ENCODE assay signal across 13 cellular contexts in the genomic region with DNA sequence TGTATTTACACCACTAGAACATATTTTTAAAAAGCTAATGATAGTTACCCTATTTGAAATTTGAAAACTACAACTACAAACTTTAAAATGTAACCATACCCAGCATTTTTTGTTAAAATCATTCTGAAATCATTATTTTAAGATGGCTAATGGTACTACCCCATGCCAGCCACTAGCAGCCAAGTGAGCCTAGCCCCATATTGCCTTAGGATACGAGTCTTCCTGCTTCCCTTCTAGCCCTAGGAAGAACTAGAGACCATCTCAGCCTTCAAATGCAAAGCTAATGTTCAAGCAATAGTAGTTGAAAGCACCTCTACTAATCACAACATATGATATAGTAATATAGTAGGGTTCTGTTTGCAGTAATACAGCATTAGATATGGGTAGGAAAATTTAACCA. TPM values are rescaled to one million over a fixed set of nuclear protein-coding genes. Genes with fewer than 3 reads are reported as not detected.
DNase-seq lines count a peak whose midpoint lies in the region; ATAC-seq and TF ChIP-seq lines count a peak whose summit lies in the region.
"Had no signal": no experiment of that assay in that cellular context is flagged by ENCODE, and none has a peak within 500 bp of the region (broad histone marks: within the 10 kb centered on the region; RNA-seq: fewer than 3 reads in every experiment).

No MANE protein-coding gene starts in this region.

- H3K27me3 ChIP-seq in HCT116 (ENCODE audit: insufficient read depth, low read length) (no peaks in the 10 kb centered on the region), endodermal cell (ENCODE audit: control insufficient read depth, insufficient read depth, low read length, poor library complexity, severe bottlenecking) (no peaks in the 10 kb centered on the region), neural cell (ENCODE audit: insufficient read depth, low read depth, low read length) (no peaks in the 10 kb centered on the region), prostate gland (replicated peaks; ENCODE audit: insufficient read depth) (no peaks in the 10 kb centered on the region)

- intact Hi-C loops in HCT116 (cut with micrococcal nuclease) (loop anchor here (10.0 kb wide), 1 partner anchor 1093 kb away; no protein-coding TSS in a partner anchor), prostate gland (cut with DNase I) (no loop called here)

- H3K27ac ChIP-seq in HCT116 (ENCODE audit: low read depth, low read length) (no peak overlapping the region), endodermal cell (ENCODE audit: low read depth, low read length) (no peak overlapping the region), neural cell (ENCODE audit: low read length) (peak overlapping the region; percentile 55), prostate gland (no peak overlapping the region)
- H3K27ac ChIP-seq: GM23248 had no signal

- H3K9me3 ChIP-seq in HCT116 (ENCODE audit: control insufficient read depth in 1 of 2, insufficient read depth in 1 of 2, low read depth in 1 of 2, low read length in 2 of 2) (no peaks in the 10 kb centered on the region), endodermal cell (ENCODE audit: control insufficient read depth, low read length) (no peaks in the 10 kb centered on the region), neural cell (ENCODE audit: low read length) (no peaks in the 10 kb centered on the region), prostate gland (no peaks in the 10 kb centered on the region)
- H3K9me3 ChIP-seq: HAP-1 had no signal

- H2AFZ ChIP-seq in HCT116 (ENCODE audit: low read depth, low read length, poor library complexity, severe bottlenecking), result peak overlapping the region; percentile 31
- no peak overlapping the region for H2AFZ ChIP-seq in neural cell (ENCODE audit: low read depth, low read length)
- H2AFZ ChIP-seq: GM23248 had no signal

- POLR2A ChIA-PET in HCT116 (lab: Charles Lee), result no interaction called here

- H4K20me1 ChIP-seq in HCT116 (ENCODE audit: insufficient read depth) (no peaks in the 10 kb centered on the region), neural cell (ENCODE audit: insufficient read depth) (no peaks in the 10 kb centered on the region)

- H3K4me1 Mint-ChIP-seq in endodermal cell, result peaks cover 26% of the 10 kb centered on the region
- H3K4me1 Mint-ChIP-seq in effector memory CD8-positive, alpha-beta T cell (ENCODE audit: low read depth in 2 of 2), result no peaks in the 10 kb centered on the region
- H3K4me1 Mint-ChIP-seq: CD4-positive, alpha-beta memory T cell had no signal

- ATAC-seq in HCT116 (no peak), HG03571 (IDR thresholded peaks at IDR 0.05; ENCODE audit: unreplicated experiment) (no peak)
- ATAC-seq in effector memory CD8-positive, alpha-beta T cell (replicated peaks), result no peak

- TF ChIP-seq EP300 in neural cell (conservative IDR thresholded peaks at IDR 0.05; ENCODE audit: poor library complexity, severe bottlenecking), result no peak

- H3K4me2 ChIP-seq in HCT116 (ENCODE audit: low read length), result no peak overlapping the region
- no peak overlapping the region for H3K4me2 ChIP-seq in neural cell (ENCODE audit: low read length)

- H3K9me2 ChIP-seq in HCT116 (ENCODE audit: insufficient read depth) (no peaks in the 10 kb centered on the region), neural cell (ENCODE audit: insufficient read depth, low read length) (no peaks in the 10 kb centered on the region)

- 87% methylated on average over 1 of the region's 1 CpG; no CpG with 5 or more reads in 1 of the 2 experiments for WGBS in endodermal cell (ENCODE audit: insufficient coverage in 1 of 2, insufficient read length in 1 of 2), 2 experiments
- WGBS in prostate gland, result 100% methylated on average over 1 of the region's 1 CpG

- no peak for DNase-seq in HCT116 (ENCODE audit: low read depth, low spot score)
- DNase-seq in endodermal cell, result no peak
- DNase-seq in effector memory CD8-positive, alpha-beta T cell, result no peak
- no peak for DNase-seq in prostate gland (ENCODE audit: low spot score)
- DNase-seq: C1 segment of cervical spinal cord; Calu3; CD4-positive, alpha-beta memory T cell; COR-L47; DND-41; GM23248 had no signal

- no peaks in the 10 kb centered on the region for H3F3A ChIP-seq in neural cell (ENCODE audit: insufficient read depth, low read length, poor library complexity, severe bottlenecking)

- BruUV-seq in HCT116 (replicated peaks; lab: Mats Ljungman, UMichigan), result no TSS peak

- no peaks in the 10 kb centered on the region for H3K27me3 Mint-ChIP-seq in endodermal cell (ENCODE audit: insufficient read depth)
- peaks cover 0 to 16% of the 10 kb centered on the region in 2 donors for H3K27me3 Mint-ChIP-seq in effector memory CD8-positive, alpha-beta T cell

- CTCF ChIA-PET in HCT116 (lab: Charles Lee), result no interaction called here

- H3K9ac ChIP-seq in HCT116 (ENCODE audit: low read length) (no peak overlapping the region), endodermal cell (ENCODE audit: extremely low read depth, low read length, poor library complexity, severe bottlenecking) (no peak overlapping the region), neural cell (ENCODE audit: low read length) (no peak overlapping the region)
- H3K9ac ChIP-seq: GM23248 had no signal

- RAD21 ChIA-PET in HCT116 (lab: Charles Lee; ENCODE audit: low non-redundant PET in 1 of 2, low total read pairs in 2 of 2, uncharacterized antibody in 2 of 2, unreplicated experiment in 2 of 2), result no interaction called here

- TF ChIP-seq CTCF in HCT116 (IDR thresholded peaks at IDR 0.05 in 2 of 3, conservative IDR thresholded peaks at IDR 0.05 in 1 of 3; ENCODE audit: borderline replicate concordance in 1 of 3, insufficient read depth in 1 of 3, low read depth in 2 of 3, low read length in 2 of 3), result no peak
- peak; percentile 52 for TF ChIP-seq CTCF in endodermal cell (conservative IDR thresholded peaks at IDR 0.05)
- TF ChIP-seq CTCF in neural cell (IDR thresholded peaks at IDR 0.05; ENCODE audit: poor library complexity, severe bottlenecking), result no peak
- no peak for TF ChIP-seq CTCF in prostate gland (IDR thresholded peaks at IDR 0.05)

- no peak overlapping the region for H3K4me3 ChIP-seq in HCT116 (replicated peaks in 1 of 2; ENCODE audit: low read depth in 1 of 2, low read length in 2 of 2)
- no peak overlapping the region for H3K4me3 ChIP-seq in endodermal cell (ENCODE audit: low read length)
- no peak overlapping the region for H3K4me3 ChIP-seq in neural cell (ENCODE audit: low read length)
- H3K4me3 ChIP-seq in prostate gland, result no peak overlapping the region
- H3K4me3 ChIP-seq: GM23248, HAP-1 had no signal

- H3K4me3 Mint-ChIP-seq in endodermal cell, result no peak overlapping the region
- H3K4me3 Mint-ChIP-seq in effector memory CD8-positive, alpha-beta T cell, result no peak overlapping the region
- H3K4me3 Mint-ChIP-seq: CD4-positive, alpha-beta memory T cell had no signal

- H3K79me2 ChIP-seq in HCT116 (ENCODE audit: insufficient read depth, low read length), result no peaks in the 10 kb centered on the region
- H3K79me2 ChIP-seq in neural cell (replicated peaks; ENCODE audit: insufficient read depth, low read length), result no peaks in the 10 kb centered on the region

- H3K36me3 Mint-ChIP-seq in endodermal cell (ENCODE audit: low read depth), result no peaks in the 10 kb centered on the region
- H3K36me3 Mint-ChIP-seq in effector memory CD8-positive, alpha-beta T cell (ENCODE audit: insufficient read depth), result no peaks in the 10 kb centered on the region
- H3K36me3 Mint-ChIP-seq: CD4-positive, alpha-beta memory T cell had no signal

- no peak for TF ChIP-seq RAD21 in HCT116 (IDR thresholded peaks at IDR 0.05; ENCODE audit: low read depth)
- no peak for TF ChIP-seq RAD21 in neural cell (conservative IDR thresholded peaks at IDR 0.05)

- H3K36me3 ChIP-seq in HCT116 (ENCODE audit: control insufficient read depth in 1 of 2, insufficient read depth in 2 of 2, low read length in 2 of 2) (no peaks in the 10 kb centered on the region), endodermal cell (ENCODE audit: control insufficient read depth, insufficient read depth, low read length) (no peaks in the 10 kb centered on the region), neural cell (ENCODE audit: insufficient read depth, low read length) (no peaks in the 10 kb centered on the region), prostate gland (no peaks in the 10 kb centered on the region)
- H3K36me3 ChIP-seq: HAP-1 had no signal

- H3K9me3 Mint-ChIP-seq in endodermal cell, result peaks cover 12% of the 10 kb centered on the region
- peaks cover 2% of the 10 kb centered on the region in 2 donors for H3K9me3 Mint-ChIP-seq in effector memory CD8-positive, alpha-beta T cell

- H3K4me1 ChIP-seq in HCT116 (ENCODE audit: control insufficient read depth in 1 of 2, insufficient read depth in 2 of 2, low read length in 2 of 2) (peaks cover 0 to 8% of the 10 kb centered on the region in 2 experiments; a peak in 2 of 4 replicates), endodermal cell (ENCODE audit: control insufficient read depth, insufficient read depth, low read length) (no peaks in the 10 kb centered on the region), prostate gland (replicated peaks) (no peaks in the 10 kb centered on the region)
- H3K4me1 ChIP-seq: HAP-1 had no signal

- no peak overlapping the region for H3K27ac Mint-ChIP-seq in endodermal cell
- H3K27ac Mint-ChIP-seq in effector memory CD8-positive, alpha-beta T cell, result no peak overlapping the region
- H3K27ac Mint-ChIP-seq: CD4-positive, alpha-beta memory T cell had no signal

- TF ChIP-seq POLR2A in HCT116 (IDR thresholded peaks at IDR 0.05; ENCODE audit: borderline replicate concordance, extremely low read depth, insufficient read depth, insufficient read length) (no peak), prostate gland (IDR thresholded peaks at IDR 0.05) (no peak)

TF ChIP-seq in neural cell, 6 proteins besides CTCF, POLR2A, EP300 and RAD21 (continues in another document):
- TF ChIP-seq MXI1 (conservative IDR thresholded peaks at IDR 0.05; ENCODE audit: poor library complexity, severe bottlenecking) (no peak), POLR2AphosphoS5 (IDR thresholded peaks at IDR 0.05) (no peak), SMC3 (conservative IDR thresholded peaks at IDR 0.05; ENCODE audit: poor library complexity) (no peak), EZH2 (IDR thresholded peaks at IDR 0.05; ENCODE audit: borderline replicate concordance, insufficient read depth, low read length, poor library complexity, severe bottlenecking) (no peak), TAF1 (IDR thresholded peaks at IDR 0.05; ENCODE audit: low read depth) (no peak)

RNA-seq across cellular contexts. Expression of a gene that starts 24.0 kb away (rescaled TPM):
- total RNA-seq in HCT116 (2021; ENCODE audit: unreplicated experiment) (49.9 TPM), endodermal cell (100 to 1,000 TPM; 363 to 397 TPM), prostate gland (10 to 100 TPM; 24.4 to 72.9 TPM)
- polyA plus RNA-seq in HCT116 (2012), result 7.2 and 12.8 TPM in 2 replicates
- 188 TPM for polyA plus RNA-seq in endodermal cell (2013, experiment 1 of 2)
- polyA plus RNA-seq in endodermal cell (2013, experiment 2 of 2), result 171 TPM
- 1,185 and 1,274 TPM in 2 replicates for polyA plus RNA-seq in neural cell
- 3,969 and 5,103 TPM in 2 replicates for polyA minus RNA-seq in neural cell
